In the genomic region with DNA sequence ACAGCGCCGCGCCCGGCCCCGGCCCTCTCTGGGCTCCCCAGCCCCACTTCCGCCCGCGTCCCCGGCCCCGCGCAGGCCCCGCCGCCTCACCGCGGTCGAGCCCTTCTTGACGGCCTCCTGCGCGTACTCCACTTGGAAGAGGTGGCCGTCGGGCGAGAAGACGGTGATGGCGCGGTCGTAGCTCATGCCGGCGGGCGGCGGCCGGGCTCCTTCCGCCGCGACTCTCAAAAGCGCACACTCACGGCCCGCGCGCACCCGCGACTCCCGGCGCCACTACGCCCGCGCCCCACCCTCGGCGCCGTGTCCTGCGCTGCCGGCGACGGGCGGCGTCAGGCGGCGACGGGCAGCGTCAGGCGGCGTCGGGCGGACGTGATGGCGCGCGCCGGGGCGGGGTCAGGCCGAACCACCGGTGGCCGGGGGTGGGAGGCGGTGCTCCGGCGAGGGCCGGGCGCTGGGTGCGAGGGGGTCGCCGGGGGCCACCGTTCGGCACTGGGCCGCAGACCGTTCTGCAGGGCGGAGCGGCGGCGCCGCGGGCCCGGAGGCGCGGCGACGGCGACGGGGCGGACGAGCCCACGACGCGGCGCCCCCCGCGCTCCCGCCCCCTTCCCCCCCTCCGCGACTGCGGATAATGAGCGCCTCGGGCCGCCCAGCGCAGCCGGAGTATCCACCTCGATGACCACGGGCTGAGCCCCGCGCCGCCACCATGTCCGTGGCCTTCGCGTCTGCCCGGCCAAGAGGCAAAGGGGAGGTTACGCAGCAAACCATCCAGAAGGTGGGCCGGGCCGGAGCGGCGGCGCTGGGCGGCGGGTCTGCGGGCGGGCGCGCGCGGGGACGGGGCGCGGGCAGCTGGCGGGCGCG, we compare ENCODE assay signal across 8 cellular contexts. TPM values are rescaled to one million over a fixed set of nuclear protein-coding genes. Genes with fewer than 3 reads are reported as not detected.
DNase-seq lines count a peak whose midpoint lies in the region; ATAC-seq and TF ChIP-seq lines count a peak whose summit lies in the region.

A gene (minus strand): TSS at position 277 of the 858 bp plus-strand sequence. CDS start 91 bp downstream, at position 186.
A gene with protein sequence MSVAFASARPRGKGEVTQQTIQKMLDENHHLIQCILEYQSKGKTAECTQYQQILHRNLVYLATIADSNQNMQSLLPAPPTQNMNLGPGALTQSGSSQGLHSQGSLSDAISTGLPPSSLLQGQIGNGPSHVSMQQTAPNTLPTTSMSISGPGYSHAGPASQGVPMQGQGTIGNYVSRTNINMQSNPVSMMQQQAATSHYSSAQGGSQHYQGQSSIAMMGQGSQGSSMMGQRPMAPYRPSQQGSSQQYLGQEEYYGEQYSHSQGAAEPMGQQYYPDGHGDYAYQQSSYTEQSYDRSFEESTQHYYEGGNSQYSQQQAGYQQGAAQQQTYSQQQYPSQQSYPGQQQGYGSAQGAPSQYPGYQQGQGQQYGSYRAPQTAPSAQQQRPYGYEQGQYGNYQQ (plus strand): TSS at position 652 of the 858 bp plus-strand sequence. CDS start 52 bp downstream, at position 704.

- H3K79me1 ChIP-seq in IMR-90 (ENCODE audit: low read depth in 1 of 2, low read length in 2 of 2), result peaks cover 12 to 78% of the 10 kb centered on the region in 2 experiments

- peak within 1 kb of the TSS; percentile 84 for H4K91ac ChIP-seq in IMR-90 (ENCODE audit: insufficient read depth, low read depth, low read length)

- no peak within 1 kb of the TSS for H2BK20ac ChIP-seq in IMR-90 (ENCODE audit: low read depth, low read length)

- 1% methylated on average over 50 of the region's 143 CpGs; no CpG with 5 or more reads in 1 of the 2 experiments for WGBS in IMR-90 (ENCODE audit: extremely low coverage in 2 of 2, insufficient read length in 1 of 2), 2 experiments

- peak; percentile 87 for TF ChIP-seq POLR2A in IMR-90 (IDR thresholded peaks at IDR 0.05; ENCODE audit: low read depth, low read length)

- H4K5ac ChIP-seq in IMR-90 (ENCODE audit: low read depth, low read length), result no peak within 1 kb of the TSS

- H3F3A ChIP-seq in neural progenitor cell (ENCODE audit: low read depth), result peaks cover 20% of the 10 kb centered on the region

- H3K79me2 ChIP-seq in neural progenitor cell (ENCODE audit: low read depth), result peaks cover 93% of the 10 kb centered on the region

- H3K23ac ChIP-seq in IMR-90 (ENCODE audit: low read depth, low read length), result peak within 1 kb of the TSS; percentile 68; the same call in 1 of the 2 replicates

- H3K9ac ChIP-seq in IMR-90 (ENCODE audit: low read depth, low read length) (peak within 1 kb of the TSS; percentile 93), neural progenitor cell (peak within 1 kb of the TSS; percentile 93), stomach smooth muscle (ENCODE audit: low read length in 2 of 2) (peak within 1 kb of the TSS; percentile 63 to 76)

- no peak for TF ChIP-seq RAD21 in IMR-90 (IDR thresholded peaks at IDR 0.05; ENCODE audit: low read length)

- BruUV-seq in IMR-90 (replicated peaks; lab: Mats Ljungman, UMichigan), result no TSS peak

- peaks cover 26% of the 10 kb centered on the region for H3K9me1 ChIP-seq in IMR-90 (ENCODE audit: insufficient read depth, low read length)

- H2BK120ac ChIP-seq in IMR-90 (ENCODE audit: low read depth, low read length), result peak within 1 kb of the TSS; percentile 89

- H3K9me3 Mint-ChIP-seq in neural progenitor cell, result no peaks in the 10 kb centered on the region

- peak within 1 kb of the TSS; percentile 93 for H3K4ac ChIP-seq in IMR-90 (ENCODE audit: low read depth, low read length)

- H2BK5ac ChIP-seq in IMR-90 (ENCODE audit: low read depth, low read length, poor library complexity, severe bottlenecking), result peak within 1 kb of the TSS; percentile 100

- H3K27ac ChIP-seq in IMR-90 (ENCODE audit: insufficient read depth, low read length) (peak within 1 kb of the TSS; percentile 99), RWPE1 (peak within 1 kb of the TSS; percentile 91), neural progenitor cell (peak within 1 kb of the TSS; percentile 99), stomach smooth muscle (ENCODE audit: low read length) (peak within 1 kb of the TSS; percentile 80)

- CTCF ChIA-PET in IMR-90 (lab: Yijun Ruan, JAX) (no interaction called here), RWPE1 (lab: Yijun Ruan, JAX) (interaction anchor here (0.6 to 1.4 kb wide), 2 partner anchors 77 to 256 kb away, joined by 3 to 4 read pairs; a partner anchor contains a TSS)

- H3K36me3 ChIP-seq in IMR-90 (ENCODE audit: control insufficient read depth, insufficient read depth, low read length), result peaks cover 28% of the 10 kb centered on the region
- H3K36me3 ChIP-seq in neural progenitor cell, result peaks cover 8% of the 10 kb centered on the region
- H3K36me3 ChIP-seq in stomach smooth muscle (ENCODE audit: control insufficient read depth in 2 of 2, insufficient read depth in 2 of 2, low read length in 2 of 2), result peaks cover 16 to 19% of the 10 kb centered on the region in 2 donors

- peak within 1 kb of the TSS; percentile 95 for H3K4me3 ChIP-seq in IMR-90 (ENCODE audit: insufficient read depth, low read depth, low read length)
- peak within 1 kb of the TSS; percentile 64 to 69 for H3K4me3 ChIP-seq in foreskin fibroblast (ENCODE audit: low read depth in 1 of 2, low read length in 2 of 2)
- H3K4me3 ChIP-seq in neural progenitor cell, result peak within 1 kb of the TSS; percentile 92
- peak within 1 kb of the TSS; percentile 74 to 80 for H3K4me3 ChIP-seq in stomach smooth muscle (ENCODE audit: low read length in 2 of 2)

- H3K18ac ChIP-seq in IMR-90 (ENCODE audit: low read depth, low read length), result peak within 1 kb of the TSS; percentile 59; the same call in 1 of the 2 replicates

- TF ChIP-seq CTCF in IMR-90 (conservative IDR thresholded peaks at IDR 0.05; ENCODE audit: low read depth, low read length), result no peak
- no peak for TF ChIP-seq CTCF in RWPE1 (conservative IDR thresholded peaks at IDR 0.05; ENCODE audit: low read depth)
- no peak for TF ChIP-seq CTCF in foreskin fibroblast (IDR thresholded peaks at IDR 0.05; ENCODE audit: low read depth, low read length)
- no peak for TF ChIP-seq CTCF in neural progenitor cell (IDR thresholded peaks at IDR 0.05)

- peak within 1 kb of the TSS; percentile 71 for H2AK5ac ChIP-seq in IMR-90 (ENCODE audit: low read depth, low read length)

- H3K4me1 Mint-ChIP-seq in neural progenitor cell, result peaks cover 41% of the 10 kb centered on the region

- intact Hi-C loops in IMR-90 (cut with micrococcal nuclease), result no loop called here

- H3K9me3 ChIP-seq in IMR-90 (ENCODE audit: control insufficient read depth, insufficient read depth, low read length) (no peaks in the 10 kb centered on the region), neural progenitor cell (ENCODE audit: low read depth) (no peaks in the 10 kb centered on the region), stomach smooth muscle (ENCODE audit: control insufficient read depth in 2 of 2, low read length in 2 of 2) (no peaks in the 10 kb centered on the region)

- DNase-seq in DMS53 (lab: John Stamatoyannopoulos, UW) (peak; percentile 97), IMR-90 (peak; percentile 80), RWPE1 (ENCODE audit: low spot score) (peak; percentile 92), foreskin fibroblast (peak; percentile 88 to 95), neural progenitor cell (ENCODE audit: low spot score) (peak; percentile 94)
- DNase-seq in activated effector memory CD4-positive, alpha-beta T cell treated with Interleukin-2 at 50 U/mL for 16 hours, result peak; percentile 80

- dilution Hi-C loops in IMR-90 (cut with HindIII; ENCODE audit: low sequenced_read_pairs, unreplicated experiment), result no loop called here

- H3K14ac ChIP-seq in IMR-90 (replicated peaks; ENCODE audit: low read depth, low read length), result peak within 1 kb of the TSS; percentile 94

- in situ Hi-C loops in IMR-90 (cut with MboI; ENCODE audit: low sequenced_read_pairs), result no loop called here

- no peak within 1 kb of the TSS for H2BK15ac ChIP-seq in IMR-90 (ENCODE audit: low read depth, low read length)

- peaks cover 23% of the 10 kb centered on the region for H3K36me3 Mint-ChIP-seq in neural progenitor cell

- peak within 1 kb of the TSS; percentile 83 for H3K27ac Mint-ChIP-seq in neural progenitor cell

- POLR2A ChIA-PET in IMR-90 (lab: Charles Lee; ENCODE audit: unreplicated experiment) (no interaction called here), RWPE1 (lab: Yijun Ruan, JAX; ENCODE audit: low non-redundant PET) (interaction anchor here (0.5 to 0.7 kb wide), 2 partner anchors 19 to 28 kb away, joined by 3 to 5 read pairs; no protein-coding TSS in a partner anchor)

- H3K27me3 Mint-ChIP-seq in neural progenitor cell (ENCODE audit: insufficient read depth, low read depth), result peaks cover 14% of the 10 kb centered on the region

- peak within 1 kb of the TSS; percentile 56; the same call in 1 of the 2 replicates for H3K56ac ChIP-seq in IMR-90 (ENCODE audit: extremely low read depth, insufficient read depth, low read length)

- peak within 1 kb of the TSS in 1 of 2 experiments; percentile 91; a peak in 2 of 4 replicates for H4K8ac ChIP-seq in IMR-90 (ENCODE audit: low read depth in 2 of 2, low read length in 2 of 2)

- peaks cover 15% of the 10 kb centered on the region for H3K4me1 ChIP-seq in IMR-90 (ENCODE audit: control insufficient read depth, insufficient read depth, low read length)
- peaks cover 13% of the 10 kb centered on the region for H3K4me1 ChIP-seq in neural progenitor cell
- H3K4me1 ChIP-seq in stomach smooth muscle (ENCODE audit: control insufficient read depth, insufficient read depth, low read length), result peaks cover 43% of the 10 kb centered on the region

- H3K4me3 Mint-ChIP-seq in neural progenitor cell, result peak within 1 kb of the TSS; percentile 96

- peak within 1 kb of the TSS; percentile 99 for H2AK9ac ChIP-seq in IMR-90 (replicated peaks; ENCODE audit: low read depth, low read length, poor library complexity)

- H4K20me1 ChIP-seq in IMR-90 (ENCODE audit: insufficient read depth, low read length) (peaks cover 85% of the 10 kb centered on the region), neural progenitor cell (ENCODE audit: low read depth) (peaks cover 84% of the 10 kb centered on the region)

- ATAC-seq in GM21526 (IDR thresholded peaks at IDR 0.05; ENCODE audit: low FRiP score, unreplicated experiment) (peak; percentile 61), IMR-90 (ENCODE audit: low read depth) (peak; percentile 90)

- H2AFZ ChIP-seq in IMR-90 (replicated peaks; ENCODE audit: low read length, poor library complexity), result peak within 1 kb of the TSS; percentile 97
- peak within 1 kb of the TSS; percentile 75 for H2AFZ ChIP-seq in neural progenitor cell (replicated peaks)

- H3K27me3 ChIP-seq in IMR-90 (ENCODE audit: control insufficient read depth, insufficient read depth, low read length), result no peaks in the 10 kb centered on the region
- H3K27me3 ChIP-seq in neural progenitor cell, result no peaks in the 10 kb centered on the region
- no peaks in the 10 kb centered on the region for H3K27me3 ChIP-seq in stomach smooth muscle (ENCODE audit: control insufficient read depth in 1 of 2, insufficient read depth in 2 of 2, low read length in 2 of 2)

- H3K4me2 ChIP-seq in IMR-90 (ENCODE audit: low read depth, low read length) (peak within 1 kb of the TSS; percentile 89), neural progenitor cell (peak within 1 kb of the TSS; percentile 96)

RNA-seq across cellular contexts. Expression of the first gene that starts in this region (rescaled TPM):
- total RNA-seq in IMR-90 (2012; rRNA removed) (458 and 487 TPM in 2 replicates), neural progenitor cell (ENCODE audit: low replicate concordance) (237 and 310 TPM in 2 replicates)
- 417 and 520 TPM in 2 replicates for polyA plus RNA-seq in IMR-90 (2012; rRNA removed)
- 774 and 987 TPM in 2 replicates for polyA plus RNA-seq in IMR-90 (2012; cell fraction: cytosol; rRNA removed)
- polyA plus RNA-seq in IMR-90 (2012; cell fraction: nucleus; rRNA removed; ENCODE audit: low replicate concordance), result 366 and 428 TPM in 2 replicates

RNA-seq across cellular contexts. Expression of the second gene that starts in this region (rescaled TPM):
- total RNA-seq in IMR-90 (2012; rRNA removed) (8.1 and 10.6 TPM in 2 replicates), neural progenitor cell (ENCODE audit: low replicate concordance) (25.5 and 26.1 TPM in 2 replicates)
- 12.2 and 15.6 TPM in 2 replicates for polyA plus RNA-seq in IMR-90 (2012; rRNA removed)
- polyA plus RNA-seq in IMR-90 (2012; cell fraction: cytosol; rRNA removed), result 3.6 and 10.0 TPM in 2 replicates
- polyA plus RNA-seq in IMR-90 (2012; cell fraction: nucleus; rRNA removed; ENCODE audit: low replicate concordance), result 32.8 and 87.5 TPM in 2 replicates

Comparison
In these comparisons a context has a peak if more than half of its experiments do, and no peak if none do; other contexts are left out.
1. Peak in every context shown above with its lines: DNase-seq, ATAC-seq, H3K4me3 ChIP-seq and H3K27ac ChIP-seq.